In genomic region chr7:127794551-127794950, GRCh38 we compare ENCODE assay signal across 26 cellular contexts.
DNase-seq lines count a peak whose midpoint lies in the region; ATAC-seq and TF ChIP-seq lines count a peak whose summit lies in the region.
"Had no signal": no experiment of that assay in that cellular context is flagged by ENCODE, and none has a peak within 500 bp of the region (broad histone marks: within the 10 kb centered on the region; RNA-seq: fewer than 3 reads in every experiment).

No MANE protein-coding gene starts in this region.

- 31% methylated on average over 3 of the region's 4 CpGs for WGBS in mammary epithelial cell (ENCODE audit: low coverage, missing lambda C conversion rate)

- dilution Hi-C loops in mammary epithelial cell (cut with HindIII; ENCODE audit: low sequenced_read_pairs), result no loop called here

- H3K9me3 Mint-ChIP-seq in chondrocyte (ENCODE audit: low read depth) (no peaks in the 10 kb centered on the region), nephron progenitor cell (no peaks in the 10 kb centered on the region)
- H3K9me3 Mint-ChIP-seq: CD14-positive monocyte, HFFc6 had no signal

- H3K4me1 Mint-ChIP-seq in chondrocyte (ENCODE audit: low read depth) (peaks cover 56% of the 10 kb centered on the region), nephron progenitor cell (peaks cover 31% of the 10 kb centered on the region)

- H3K9ac ChIP-seq in Karpas-422 (ENCODE audit: low read length) (no peak overlapping the region), mammary epithelial cell (ENCODE audit: insufficient read depth, low read length) (no peak overlapping the region)

- peak overlapping the region; percentile 71 for H3K27ac Mint-ChIP-seq in chondrocyte (ENCODE audit: unreplicated experiment)
- H3K27ac Mint-ChIP-seq in nephron progenitor cell, result peak overlapping the region; percentile 88
- H3K27ac Mint-ChIP-seq: HFFc6 had no signal

- intact Hi-C loops in mammary epithelial cell (cut with micrococcal nuclease), result no loop called here

- H2AFZ ChIP-seq in Karpas-422 (ENCODE audit: low read length) (no peak overlapping the region), mammary epithelial cell (ENCODE audit: low read depth, low read length) (no peak overlapping the region)

- TF ChIP-seq CTCF in chondrocyte (IDR thresholded peaks at IDR 0.05) (no peak), nephron progenitor cell (IDR thresholded peaks at IDR 0.05) (no peak), mammary epithelial cell (conservative IDR thresholded peaks at IDR 0.05 in 1 of 2, IDR thresholded peaks at IDR 0.05 in 1 of 2; ENCODE audit: extremely low read depth in 1 of 2, insufficient read depth in 1 of 2, low read depth in 1 of 2, low read length in 2 of 2) (no peak)

- H3K4me1 ChIP-seq in Karpas-422 (ENCODE audit: low read length), result peaks cover 58% of the 10 kb centered on the region
- H3K4me1 ChIP-seq in mammary epithelial cell (ENCODE audit: insufficient read depth, low read length), result peaks cover 15% of the 10 kb centered on the region

- DNase-seq in DMS 273 (lab: John Stamatoyannopoulos, UW; ENCODE audit: unreplicated experiment), result peak; percentile 29
- no peak for DNase-seq in DMS 273 treated with DMSO at 0.1 percent for 48 hours (lab: John Stamatoyannopoulos, UW)
- no peak for DNase-seq in Karpas-422
- DNase-seq in chondrocyte (ENCODE audit: low spot score), result no peak
- DNase-seq in nephron progenitor cell, result no peak
- DNase-seq in GM19240 (ENCODE audit: insufficient read length, low spot score), result no peak
- no peak for DNase-seq in mammary epithelial cell
- DNase-seq: ACHN, BE2C, Calu3, GOT3, HFFc6, MV-4-11, NCI-H1105, NCI-H1436 treated with DMSO at 0.1 percent for 48 hours, NCI-H187 treated with DMSO at 0.1 percent for 48 hours, NCI-H526, SIG-M5 had no signal

- H3K4me3 Mint-ChIP-seq in chondrocyte (ENCODE audit: unreplicated experiment), result no peak overlapping the region
- no peak overlapping the region for H3K4me3 Mint-ChIP-seq in nephron progenitor cell
- H3K4me3 Mint-ChIP-seq: CD14-positive monocyte, HFFc6 had no signal

- no peak for ATAC-seq in HG02840 (IDR thresholded peaks at IDR 0.05; ENCODE audit: low FRiP score, unreplicated experiment)
- ATAC-seq: K562, Panc1 had no signal

- H3K27me3 Mint-ChIP-seq in chondrocyte (ENCODE audit: low read depth), result no peaks in the 10 kb centered on the region
- no peaks in the 10 kb centered on the region for H3K27me3 Mint-ChIP-seq in nephron progenitor cell (ENCODE audit: low read depth, poor library complexity)

- H3K36me3 Mint-ChIP-seq in chondrocyte (ENCODE audit: low read depth) (no peaks in the 10 kb centered on the region), nephron progenitor cell (ENCODE audit: low read depth) (no peaks in the 10 kb centered on the region)
- H3K36me3 Mint-ChIP-seq: CD14-positive monocyte had no signal

- H4K20me1 ChIP-seq in Karpas-422 (ENCODE audit: insufficient read depth, low read depth, low read length), result no peaks in the 10 kb centered on the region
- H4K20me1 ChIP-seq in mammary epithelial cell (ENCODE audit: insufficient read depth, low read length), result no peaks in the 10 kb centered on the region

- BruUV-seq in mammary epithelial cell (replicated peaks; lab: Mats Ljungman, UMichigan), result no TSS peak

- peaks cover 97% of the 10 kb centered on the region for H3K79me2 ChIP-seq in Karpas-422 (ENCODE audit: low read length)
- peaks cover 85% of the 10 kb centered on the region for H3K79me2 ChIP-seq in mammary epithelial cell (ENCODE audit: insufficient read depth, low read length)

- in situ Hi-C loops in mammary epithelial cell (cut with MboI; ENCODE audit: low sequenced_read_pairs in 2 of 2), result no loop called here

- H3K27me3 ChIP-seq in Karpas-422 (ENCODE audit: low read length) (no peaks in the 10 kb centered on the region), mammary epithelial cell (ENCODE audit: insufficient read depth, low read length) (no peaks in the 10 kb centered on the region)
- H3K27me3 ChIP-seq: BE2C had no signal

- H3K9me3 ChIP-seq in Karpas-422 (ENCODE audit: low read length), result no peaks in the 10 kb centered on the region
- H3K9me3 ChIP-seq in mammary epithelial cell (replicated peaks; ENCODE audit: insufficient read depth, low read length), result no peaks in the 10 kb centered on the region
- H3K9me3 ChIP-seq: BE2C, HAP-1 had no signal

- CTCF ChIA-PET in mammary epithelial cell (lab: Charles Lee; ENCODE audit: low non-redundant PET), result no interaction called here

- H3K36me3 ChIP-seq in Karpas-422 (ENCODE audit: insufficient read depth, low read length) (no peaks in the 10 kb centered on the region), mammary epithelial cell (ENCODE audit: insufficient read depth, low read length) (no peaks in the 10 kb centered on the region)
- H3K36me3 ChIP-seq: BE2C, HAP-1 had no signal

- H3K27ac ChIP-seq in Karpas-422 (ENCODE audit: low read length), result peak overlapping the region; percentile 38; the same call in 1 of the 2 replicates
- no peak overlapping the region for H3K27ac ChIP-seq in mammary epithelial cell (ENCODE audit: insufficient read depth, low read depth, low read length)
- H3K27ac ChIP-seq: 22Rv1, RWPE1, SK-N-MC had no signal

- no peaks in the 10 kb centered on the region for H3K9me2 ChIP-seq in Karpas-422 (replicated peaks; ENCODE audit: insufficient read depth, low read length)

- H3K4me3 ChIP-seq in Karpas-422 (ENCODE audit: low read length), result no peak overlapping the region
- no peak overlapping the region for H3K4me3 ChIP-seq in mammary epithelial cell (replicated peaks in 1 of 3; ENCODE audit: insufficient read depth in 1 of 3, low read depth in 2 of 3, low read length in 3 of 3)
- H3K4me3 ChIP-seq: HAP-1, K562, SK-N-MC had no signal

- H3K4me2 ChIP-seq in Karpas-422 (ENCODE audit: low read depth, low read length, poor library complexity, severe bottlenecking) (no peak overlapping the region), mammary epithelial cell (ENCODE audit: insufficient read depth, low read depth, low read length) (no peak overlapping the region)
